In the genomic region with DNA sequence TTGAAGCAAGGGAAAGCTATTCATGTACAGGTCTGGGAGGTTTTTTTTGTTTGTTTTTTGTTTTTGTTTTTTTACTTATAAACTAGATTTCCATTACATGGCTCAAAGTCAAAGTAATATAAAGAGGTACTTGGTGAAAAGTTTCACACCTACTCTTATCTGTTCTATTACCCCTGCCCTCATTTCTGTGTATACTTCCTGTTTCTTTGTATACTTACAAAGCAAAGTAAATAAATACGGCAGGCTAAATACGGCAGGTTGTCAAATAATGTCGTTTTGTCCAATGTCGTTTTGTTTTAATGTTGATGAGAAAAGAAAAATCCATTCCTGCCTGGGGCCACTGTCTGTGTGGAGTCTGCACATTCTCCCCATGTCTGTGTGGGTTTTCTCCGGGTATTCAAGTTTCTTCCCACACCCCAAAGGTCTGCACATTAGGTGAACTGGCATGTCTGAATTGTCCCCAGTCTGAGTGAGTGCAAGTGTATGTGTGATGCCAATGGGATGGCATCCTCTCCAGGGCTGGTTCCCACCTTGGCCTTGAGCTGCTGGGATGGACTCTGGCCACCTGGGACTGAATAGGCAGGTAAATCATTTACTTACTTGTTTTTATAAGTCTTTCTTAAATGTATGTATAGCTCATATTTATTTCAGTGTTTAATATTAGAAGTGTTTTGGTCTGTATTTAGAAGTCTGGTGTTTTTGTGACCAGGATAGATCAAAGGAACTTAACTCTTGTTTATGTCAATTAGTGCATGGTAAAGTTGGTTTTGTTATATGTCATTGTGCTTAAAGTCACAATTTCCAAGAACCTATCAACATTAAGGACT, we compare ENCODE assay signal across 28 cellular contexts. TPM values are rescaled to one million over a fixed set of nuclear protein-coding genes. Genes with fewer than 3 reads are reported as not detected.
A peak's percentile ranks its signal among the peaks of the same experiment; 100 is the strongest.
DNase-seq lines count a peak whose midpoint lies in the region; ATAC-seq, FAIRE-seq and TF ChIP-seq lines count a peak whose summit lies in the region.
"Had no signal": no experiment of that assay in that cellular context is flagged by ENCODE, and none has a peak within 500 bp of the region (broad histone marks: within the 10 kb centered on the region; RNA-seq: fewer than 3 reads in every experiment).

No MANE protein-coding gene starts in this region.

- H3K36me3 Mint-ChIP-seq in immature natural killer cell, result peaks cover 17 to 24% (median 22%) of the 10 kb centered on the region in 3 donors
- peaks cover 80% of the 10 kb centered on the region for H3K36me3 Mint-ChIP-seq in CD4-positive, alpha-beta T cell (ENCODE audit: low read depth)

- TF ChIP-seq CTCF in C4-2B (conservative IDR thresholded peaks at IDR 0.05) (no peak), Peyer's patch (IDR thresholded peaks at IDR 0.05) (no peak), psoas muscle (IDR thresholded peaks at IDR 0.05) (no peak)
- no peak for TF ChIP-seq CTCF in CD4-positive, alpha-beta T cell (IDR thresholded peaks at IDR 0.05)

- WGBS in psoas muscle, 3 donors, result 86 to 88% (median 87%) methylated on average over 5 of the region's 5 CpGs

- POLR2A ChIA-PET in CD4-positive, alpha-beta T cell (lab: Charles Lee), result interaction anchor here (0.6 to 0.7 kb wide), 2 partner anchors 14 to 336 kb away, joined by 3 to 5 read pairs; a partner anchor contains a TSS

- H3K36me3 ChIP-seq in Peyer's patch (peaks cover 0 to 36% (median 7%) of the 10 kb centered on the region in 3 donors), psoas muscle (ENCODE audit: insufficient read depth in 1 of 2, low read depth in 1 of 2) (peaks cover 0 to 47% of the 10 kb centered on the region in 2 donors)

- H3K9me3 ChIP-seq in Peyer's patch, result no peaks in the 10 kb centered on the region
- no peaks in the 10 kb centered on the region for H3K9me3 ChIP-seq in psoas muscle
- no peaks in the 10 kb centered on the region for H3K9me3 ChIP-seq in CD4-positive, alpha-beta T cell (ENCODE audit: control insufficient read depth, low read length)
- H3K9me3 ChIP-seq: vagina had no signal

- TF ChIP-seq POLR2A in Peyer's patch (IDR thresholded peaks at IDR 0.05), result peak in 1 of 2 donors; percentile 45

- H3K27me3 Mint-ChIP-seq in immature natural killer cell (ENCODE audit: low read depth in 3 of 3), result no peaks in the 10 kb centered on the region
- no peaks in the 10 kb centered on the region for H3K27me3 Mint-ChIP-seq in CD4-positive, alpha-beta T cell
- H3K27me3 Mint-ChIP-seq: T-cell had no signal

- peak overlapping the region; percentile 40; the same call in 1 of the 2 replicates for H3K27ac ChIP-seq in C4-2B
- peak overlapping the region in 3 of 4 donors; percentile 13 to 79 (median 52) for H3K27ac ChIP-seq in Peyer's patch
- H3K27ac ChIP-seq in psoas muscle, result peak overlapping the region; percentile 20
- no peak overlapping the region for H3K27ac ChIP-seq in CD4-positive, alpha-beta T cell (ENCODE audit: low read depth, low read length)
- H3K27ac ChIP-seq: vagina had no signal

- DNase-seq in Peyer's patch (peak in 2 of 3 donors; percentile 65 to 80), immature natural killer cell (no peak), psoas muscle (no peak), HTR-8/SVneo (ENCODE audit: insufficient read length, low spot score) (no peak)
- DNase-seq in activated naive CD4-positive, alpha-beta T cell (lab: John Stamatoyannopoulos, UW), result no peak
- DNase-seq in CD4-positive, alpha-beta T cell, result no peak
- DNase-seq: activated CD4-positive, alpha-beta T cell treated with anti-CD3 and anti-CD28 coated beads, Interleukin-2, amount 50 U/mL, for 1 hour; activated effector memory CD4-positive, alpha-beta T cell treated with anti-CD3 and anti-CD28 coated beads, Interleukin-2, amount 50 U/mL, for 16 hours; anterior cingulate cortex; DMS79; effector CD8-positive, alpha-beta T cell; mesenchymal stem cell; NCI-H187; NCI-H345; NCI-H82; OCI-M1; SHP77 treated with DMSO at 0.1 percent for 48 hours; stimulated activated CD4-positive, alpha-beta T cell treated with anti-CD3 and anti-CD28 coated beads, Interleukin-4, amount 100 ng/mL, for 4 hours; T-cell had no signal

- intact Hi-C loops in psoas muscle (cut with DNase I), result no loop called here
- intact Hi-C loops in CD4-positive, alpha-beta T cell (cut with DNase I, micrococcal nuclease), result no loop called here

- no peaks in the 10 kb centered on the region for H3K9me3 Mint-ChIP-seq in immature natural killer cell
- H3K9me3 Mint-ChIP-seq in CD4-positive, alpha-beta T cell, result no peaks in the 10 kb centered on the region
- H3K9me3 Mint-ChIP-seq: neural crest cell, T-cell had no signal

- ATAC-seq in psoas muscle (no peak), HG03442 (IDR thresholded peaks at IDR 0.05; ENCODE audit: unreplicated experiment) (no peak)
- no peak for ATAC-seq in CD4-positive, alpha-beta T cell (ENCODE audit: poor library complexity)
- ATAC-seq: esophagus mucosa, T-cell had no signal

- FAIRE-seq in HTR-8/SVneo (lab: Jason Lieb, UNC), result no peak
- FAIRE-seq: GM12891, H1 had no signal

- H3K4me3 Mint-ChIP-seq in immature natural killer cell, result no peak overlapping the region
- no peak overlapping the region for H3K4me3 Mint-ChIP-seq in CD4-positive, alpha-beta T cell
- H3K4me3 Mint-ChIP-seq: neural crest cell, T-cell had no signal

- H3K27ac Mint-ChIP-seq in immature natural killer cell, result peak overlapping the region in 5 of 6 donors; percentile 9 to 56 (median 23)
- no peak overlapping the region for H3K27ac Mint-ChIP-seq in CD4-positive, alpha-beta T cell
- H3K27ac Mint-ChIP-seq: T-cell had no signal

- CTCF ChIA-PET in CD4-positive, alpha-beta T cell (lab: Charles Lee), result interaction anchor here (0.5 to 0.6 kb wide), 3 partner anchors 184 to 592 kb away, joined by 3 read pairs; no protein-coding TSS in a partner anchor

- H3K4me3 ChIP-seq in Peyer's patch (peak overlapping the region in 1 of 4 donors; percentile 8), psoas muscle (no peak overlapping the region)
- H3K4me3 ChIP-seq: vagina had no signal

- H3K4me1 ChIP-seq in Peyer's patch (peaks cover 0 to 10% (median 0%) of the 10 kb centered on the region in 4 donors), psoas muscle (peaks cover 25% of the 10 kb centered on the region)

- peaks cover 13 to 22% of the 10 kb centered on the region in 2 donors for H3K4me1 Mint-ChIP-seq in immature natural killer cell
- H3K4me1 Mint-ChIP-seq in CD4-positive, alpha-beta T cell (ENCODE audit: low read depth), result peaks cover 35% of the 10 kb centered on the region

- H3K27me3 ChIP-seq in Peyer's patch, result no peaks in the 10 kb centered on the region
- no peaks in the 10 kb centered on the region for H3K27me3 ChIP-seq in psoas muscle (ENCODE audit: insufficient read depth in 3 of 3, low read length in 2 of 3)
- no peaks in the 10 kb centered on the region for H3K27me3 ChIP-seq in CD4-positive, alpha-beta T cell (ENCODE audit: control insufficient read depth, insufficient read depth, low read length)
- H3K27me3 ChIP-seq: vagina had no signal

RNA-seq across cellular contexts. Expression of a gene that starts 13.4 kb away (rescaled TPM):
- total RNA-seq in Peyer's patch (10 to 100 TPM; 25.4 to 61.9 (median 44.3) TPM), psoas muscle (10 to 100 TPM; 40.7 to 93.1 (median 57.8) TPM)
- polyA plus RNA-seq in immature natural killer cell (10 to 100 TPM; 46.8 to 56.4 (median 48.6) TPM), psoas muscle (100 to 1,000 TPM in 1 of 3 donors, 10 to 100 TPM in 2; 54.4 to 101 (median 66.9) TPM)
- total RNA-seq in CD4-positive, alpha-beta T cell, result 10 to 100 TPM; 11.3 to 13.8 TPM

RNA-seq across cellular contexts. Expression of a gene that starts 50.7 kb away (rescaled TPM):
- total RNA-seq in Peyer's patch, result 100 to 1,000 TPM in 1 of 4 donors, 10 to 100 TPM in 3; 27.5 to 140 (median 40.0) TPM
- not detected for polyA plus RNA-seq in immature natural killer cell
- total RNA-seq in psoas muscle, result 1 to 10 TPM in 2 of 4 donors, under 1 TPM in 2; 0.44 to 3.4 (median 1.8) TPM
- 1 to 10 TPM; 2.5 to 4.0 (median 2.7) TPM for polyA plus RNA-seq in psoas muscle
- not detected for total RNA-seq in CD4-positive, alpha-beta T cell
- total RNA-seq: neural crest cell had no signal

RNA-seq across cellular contexts. Expression of a gene that starts 58.1 kb away (rescaled TPM):
- not detected for total RNA-seq in Peyer's patch
- not detected for polyA plus RNA-seq in immature natural killer cell
- total RNA-seq in psoas muscle, result not detected
- not detected for polyA plus RNA-seq in psoas muscle
- total RNA-seq in CD4-positive, alpha-beta T cell, result not detected
- total RNA-seq: esophagus mucosa, neural crest cell, posterior vena cava, subcutaneous adipose tissue, T-cell, vagina had no signal

Comparison
In these comparisons a context has a peak if more than half of its experiments do, and no peak if none do; other contexts are left out.
1. DNase-seq: peak in Peyer's patch (2 of 3); none in immature natural killer cell (0 of 3), psoas muscle (0 of 2), HTR-8/SVneo (single experiment), activated naive CD4-positive, alpha-beta T cell (0 of 4) and CD4-positive, alpha-beta T cell (0 of 10).
2. RNA of a gene that starts 50.7 kb away (total RNA-seq): 27.5 to 140 TPM in Peyer's patch; 0.44 to 3.4 TPM in psoas muscle and not detected in CD4-positive, alpha-beta T cell; every median in the first group is over 4 times any median in the second.